Comparison of ENCODE assay signal across 8 cellular contexts in genomic region chr17:13337864-13338371, GRCh38.
DNase-seq lines count a peak whose midpoint lies in the region; ATAC-seq and TF ChIP-seq lines count a peak whose summit lies in the region.

No MANE protein-coding gene starts in this region.

- no peak for ATAC-seq in GM18858 (IDR thresholded peaks at IDR 0.05; ENCODE audit: unreplicated experiment)

- intact Hi-C loops in activated CD4-positive, alpha-beta T cell treated with anti-CD3 and anti-CD28 coated beads, Interleukin-2, amount 10 ng/mL, durations not matched to agents 24 days and 14 days (cut with micrococcal nuclease) = loop anchor here (5.0 kb wide), 2 partner anchors 964 to 1589 kb away; partner anchors contain the start of gene HS3ST3B1

- peak; percentile 83 for TF ChIP-seq CTCF in LNCAP (IDR thresholded peaks at IDR 0.05)

- peaks cover 4% of the 10 kb centered on the region for H3K4me1 Mint-ChIP-seq in activated CD4-positive, alpha-beta T cell treated with anti-CD3 and anti-CD28 coated beads, Interleukin-2, amount 10 ng/mL, durations not matched to agents 24 days and 14 days
- peaks cover 4% of the 10 kb centered on the region for H3K4me1 Mint-ChIP-seq in T-helper 2 cell treated with Interferon-gamma antibody and Interleukin-4, amounts not matched to agents 5 μg/mL and 100 μg/mL, for 36 hours (ENCODE audit: low read depth)

- no peaks in the 10 kb centered on the region for H3K36me3 Mint-ChIP-seq in activated CD4-positive, alpha-beta T cell treated with anti-CD3 and anti-CD28 coated beads, Interleukin-2, amount 10 ng/mL, durations not matched to agents 24 days and 14 days (ENCODE audit: low read depth)
- H3K36me3 Mint-ChIP-seq in T-helper 2 cell treated with Interferon-gamma antibody and Interleukin-4, amounts not matched to agents 5 μg/mL and 100 μg/mL, for 36 hours (ENCODE audit: low read depth) = no peaks in the 10 kb centered on the region

- H3K4me3 Mint-ChIP-seq in activated CD4-positive, alpha-beta T cell treated with anti-CD3 and anti-CD28 coated beads, Interleukin-2, amount 10 ng/mL, durations not matched to agents 24 days and 14 days = peak overlapping the region; percentile 50
- peak overlapping the region; percentile 43 for H3K4me3 Mint-ChIP-seq in T-helper 2 cell treated with Interferon-gamma antibody and Interleukin-4, amounts not matched to agents 5 μg/mL and 100 μg/mL, for 36 hours

- no peak overlapping the region for H3K27ac Mint-ChIP-seq in activated CD4-positive, alpha-beta T cell treated with anti-CD3 and anti-CD28 coated beads, Interleukin-2, amount 10 ng/mL, durations not matched to agents 24 days and 14 days
- H3K27ac Mint-ChIP-seq in T-helper 2 cell treated with Interferon-gamma antibody and Interleukin-4, amounts not matched to agents 5 μg/mL and 100 μg/mL, for 36 hours = no peak overlapping the region

- H3K27me3 Mint-ChIP-seq in activated CD4-positive, alpha-beta T cell treated with anti-CD3 and anti-CD28 coated beads, Interleukin-2, amount 10 ng/mL, durations not matched to agents 24 days and 14 days = peaks cover 11% of the 10 kb centered on the region
- peaks cover 10% of the 10 kb centered on the region for H3K27me3 Mint-ChIP-seq in T-helper 2 cell treated with Interferon-gamma antibody and Interleukin-4, amounts not matched to agents 5 μg/mL and 100 μg/mL, for 36 hours (ENCODE audit: low read depth)

- peaks cover 5% of the 10 kb centered on the region for H3K9me3 Mint-ChIP-seq in activated CD4-positive, alpha-beta T cell treated with anti-CD3 and anti-CD28 coated beads, Interleukin-2, amount 10 ng/mL, durations not matched to agents 24 days and 14 days
- H3K9me3 Mint-ChIP-seq in T-helper 2 cell treated with Interferon-gamma antibody and Interleukin-4, amounts not matched to agents 5 μg/mL and 100 μg/mL, for 36 hours = no peaks in the 10 kb centered on the region

- DNase-seq in activated CD4-positive, alpha-beta T cell treated with anti-CD3 and anti-CD28 coated beads, Interleukin-2, amount 10 ng/mL, durations not matched to agents 24 days and 14 days = peak; percentile 73
- no peak for DNase-seq in activated CD4-positive, alpha-beta T cell treated with anti-CD3 and anti-CD28 coated beads for 48 hours
- DNase-seq in T-helper 2 cell treated with Interferon-gamma antibody and Interleukin-4, amounts not matched to agents 5 μg/mL and 100 μg/mL, for 36 hours (ENCODE audit: low spot score) = no peak
- DNase-seq in foreskin melanocyte (peak; percentile 64), renal cortical epithelial cell (ENCODE audit: low read depth) (peak; percentile 51)
- DNase-seq in activated CD8-positive, alpha-beta memory T cell treated with anti-CD3 and anti-CD28 coated beads, Interleukin-2, amount 50 U/mL, for 48 hours = no peak

Comparison
In these comparisons a context has a peak if more than half of its experiments do, and no peak if none do; other contexts are left out.
1. DNase-seq: peak in activated CD4-positive, alpha-beta T cell treated with anti-CD3 and anti-CD28 coated beads, Interleukin-2, amount 10 ng/mL, durations not matched to agents 24 days and 14 days (single experiment), foreskin melanocyte (single experiment) and renal cortical epithelial cell (single experiment); none in activated CD4-positive, alpha-beta T cell treated with anti-CD3 and anti-CD28 coated beads for 48 hours (single experiment), T-helper 2 cell treated with Interferon-gamma antibody and Interleukin-4, amounts not matched to agents 5 μg/mL and 100 μg/mL, for 36 hours (single experiment) and activated CD8-positive, alpha-beta memory T cell treated with anti-CD3 and anti-CD28 coated beads, Interleukin-2, amount 50 U/mL, for 48 hours (single experiment).